In genomic region chr10:32253300-32253699, GRCh38 we compare ENCODE assay signal across 1 cellular context.
TF ChIP-seq lines count a peak whose summit lies in the region.

No MANE protein-coding gene starts in this region.

TF ChIP-seq in WTC11, 78 proteins besides CTCF, POLR2A, EP300 and RAD21 (continued from another document):
- no peak for TF ChIP-seq E2F4 (CRISPR knock-in tag; IDR thresholded peaks at IDR 0.05; ENCODE audit: borderline replicate concordance, low read depth)
- no peak for TF ChIP-seq RELA (CRISPR knock-in tag; IDR thresholded peaks at IDR 0.05; ENCODE audit: borderline replicate concordance)
- no peak for TF ChIP-seq ZBTB21 (CRISPR knock-in tag; IDR thresholded peaks at IDR 0.05; ENCODE audit: borderline replicate concordance)
- no peak for TF ChIP-seq CDX4 (CRISPR knock-in tag; IDR thresholded peaks at IDR 0.05; ENCODE audit: borderline replicate concordance)
- TF ChIP-seq AFF4 (CRISPR knock-in tag; IDR thresholded peaks at IDR 0.05; ENCODE audit: borderline replicate concordance): no peak
- TF ChIP-seq NR3C1 (CRISPR knock-in tag; conservative IDR thresholded peaks at IDR 0.05; ENCODE audit: low read depth): no peak
